In genomic region chr11:134663506-134664313, GRCh38 we compare ENCODE assay signal across 22 cellular contexts.
"Had no signal": no experiment of that assay in that cellular context is flagged by ENCODE, and none has a peak within 500 bp of the region (broad histone marks: within the 10 kb centered on the region; RNA-seq: fewer than 3 reads in every experiment).

No MANE protein-coding gene starts in this region.

- H3K27ac ChIP-seq: brain microvascular endothelial cell, epithelial cell of prostate, heart right ventricle, lower lobe of right lung, psoas muscle, skin epidermis, suprapubic skin, tibial nerve, uterus had no signal

- H3K4me3 ChIP-seq: heart right ventricle, lower lobe of right lung, psoas muscle, skin epidermis, suprapubic skin, tibial nerve, uterus had no signal

- FAIRE-seq: kidney had no signal

- ATAC-seq: activated naive CD4-positive, alpha-beta T cell treated with anti-CD3 and anti-CD28 coated beads, Interleukin-2, amount 50 U/mL, for 72 hours; activated T-helper 17 cell treated with anti-CD3 and anti-CD28 coated beads, Interleukin-2, amount 50 U/mL, for 72 hours; heart right ventricle; lower lobe of right lung; naive thymus-derived CD8-positive, alpha-beta T cell; psoas muscle; right cardiac atrium; stimulated activated effector memory CD8-positive, alpha-beta T cell treated with anti-CD3 and anti-CD28 coated beads, Interleukin-12 subunit alpha, Interleukin-12 subunit beta, amount 100 ng/mL, for 72 hours; stimulated activated naive CD8-positive, alpha-beta T cell treated with anti-CD3 and anti-CD28 coated beads, Interleukin-15, amount 100 ng/mL, for 72 hours had no signal

- H3K27me3 ChIP-seq: brain microvascular endothelial cell, tibial nerve, uterus had no signal

- DNase-seq: activated CD4-positive, alpha-beta T cell treated with anti-CD3 and anti-CD28 coated beads, Interleukin-2, amount 50 U/mL, for 4 hours; activated T-cell treated with anti-CD3 and anti-CD28 coated beads, Interleukin-2, amount 50 U/mL, for 24 hours; aorta; brain microvascular endothelial cell; caudate nucleus; kidney; lower lobe of right lung; naive thymus-derived CD8-positive, alpha-beta T cell; psoas muscle; right cardiac atrium; stimulated activated CD4-positive, alpha-beta T cell treated with anti-CD3 and anti-CD28 coated beads, Interleukin-1b, Interleukin-23, amount 100 ng/mL, for 48 hours; stimulated activated naive CD8-positive, alpha-beta T cell treated with anti-CD3 and anti-CD28 coated beads, Interleukin-15, amount 100 ng/mL, for 72 hours; T-helper 9 cell; uterus had no signal

- H3K9me3 ChIP-seq: lower lobe of right lung, psoas muscle, suprapubic skin, uterus had no signal

- H3K36me3 ChIP-seq: brain microvascular endothelial cell, heart right ventricle, lower lobe of right lung, suprapubic skin, tibial nerve, uterus had no signal

- H3K4me1 ChIP-seq: heart right ventricle, lower lobe of right lung, psoas muscle, suprapubic skin, tibial nerve, uterus had no signal
